ENCODE assay signal across 17 cellular contexts in the genomic region with DNA sequence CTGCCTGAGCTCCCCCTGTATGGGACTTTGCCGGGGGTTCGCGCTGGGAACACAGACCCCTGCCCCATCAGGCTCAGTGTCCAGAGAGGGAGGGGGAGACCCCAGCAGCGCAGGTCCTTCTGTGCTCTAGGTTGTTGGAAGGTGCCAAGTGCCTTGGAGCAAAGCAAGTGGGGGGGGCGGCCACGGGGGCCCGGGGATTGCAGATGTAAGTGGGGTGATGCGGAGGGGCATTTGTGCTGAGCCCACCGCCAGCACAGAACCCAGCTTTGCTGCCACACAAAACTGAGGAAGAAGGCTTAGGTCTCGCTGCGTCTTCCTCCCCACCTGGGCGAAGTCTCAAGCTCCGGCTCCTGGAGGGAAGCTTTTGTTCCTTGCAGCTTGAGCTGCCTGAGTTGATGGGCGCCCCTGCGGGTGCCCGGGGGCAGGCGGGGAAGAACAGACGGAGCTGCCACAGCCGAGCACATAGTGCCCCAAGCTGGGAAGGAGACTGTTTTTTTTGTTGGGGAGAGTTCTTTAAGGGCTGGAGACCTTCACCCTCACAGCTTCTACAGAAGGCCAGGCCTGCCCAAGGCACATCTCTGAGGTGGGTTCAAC. TPM values are rescaled to one million over a fixed set of nuclear protein-coding genes. Genes with fewer than 3 reads are reported as not detected.
"Had no signal": no experiment of that assay in that cellular context is flagged by ENCODE, and none has a peak within 500 bp of the region (broad histone marks: within the 10 kb centered on the region; RNA-seq: fewer than 3 reads in every experiment).

No MANE protein-coding gene starts in this region.

- H3K27me3 ChIP-seq: breast epithelium, gastrocnemius medialis, suprapubic skin had no signal

- H3K36me3 ChIP-seq: breast epithelium, gastrocnemius medialis, heart right ventricle, left ventricle myocardium inferior, suprapubic skin had no signal

- H3K4me3 ChIP-seq: gastrocnemius medialis, left ventricle myocardium inferior, skin epidermis, suprapubic skin had no signal

- DNase-seq: activated CD4-positive, alpha-beta T cell treated with anti-CD3 and anti-CD28 coated beads, Interleukin-2, amount 50 U/mL, for 1 hour; activated CD4-positive, CD25-positive, alpha-beta regulatory T cell; activated CD8-positive, alpha-beta memory T cell treated with anti-CD3 and anti-CD28 coated beads for 24 hours; activated naive CD8-positive, alpha-beta T cell treated with anti-CD3 and anti-CD28 coated beads, Interleukin-2, amount 50 U/mL, for 24 hours; aorta; cerebellar nuclear complex; effector memory CD8-positive, alpha-beta T cell; erythroblast; gastrocnemius medialis; heart right ventricle; left ventricle myocardium inferior; natural killer cell had no signal

- H3K9me3 ChIP-seq: breast epithelium, gastrocnemius medialis, heart right ventricle, left ventricle myocardium inferior, suprapubic skin had no signal

- H3K27ac ChIP-seq: skin epidermis, suprapubic skin had no signal

RNA-seq across cellular contexts. Expression of a gene that starts 1.5 kb away (rescaled TPM):
- total RNA-seq: gastrocnemius medialis, kidney epithelial cell had no signal

RNA-seq across cellular contexts. Expression of a gene that starts 21.5 kb away (rescaled TPM):
- total RNA-seq: aorta, heart right ventricle, left ventricle myocardium inferior, natural killer cell, posterior vena cava had no signal
